ENCODE assay signal across 17 cellular contexts in genomic region chr11:861105-861479, GRCh38.
"Had no signal": no experiment of that assay in that cellular context is flagged by ENCODE, and none has a peak within 500 bp of the region (broad histone marks: within the 10 kb centered on the region; RNA-seq: fewer than 3 reads in every experiment).

No MANE protein-coding gene starts in this region.

- H3K9me3 Mint-ChIP-seq: activated B cell treated with CpG ODN at 0.5 μM for 24 hours; activated CD4-positive, alpha-beta T cell treated with anti-CD3 and anti-CD28 coated beads, Interleukin-2, amount 10 ng/mL, durations not matched to agents 24 days and 14 days; activated T-helper 2 cell treated with anti-CD3 and anti-CD28 coated beads, Interferon-gamma antibody, Interleukin-2, Interleukin-4, amounts not matched to agents 10 μg/mL and 5 μg/mL and 100 μg/mL, durations not matched to agents 14 hours and 24 hours and 36 hours; neural progenitor cell had no signal

- H3K4me3 ChIP-seq: gastroesophageal sphincter, left ventricle myocardium inferior, neural progenitor cell, pancreas had no signal

- H3K27ac Mint-ChIP-seq: activated B cell treated with CpG ODN at 0.5 μM for 24 hours; activated CD4-positive, alpha-beta T cell treated with anti-CD3 and anti-CD28 coated beads, Interleukin-2, amount 10 ng/mL, durations not matched to agents 24 days and 14 days; activated T-helper 2 cell treated with anti-CD3 and anti-CD28 coated beads, Interferon-gamma antibody, Interleukin-2, Interleukin-4, amounts not matched to agents 10 μg/mL and 5 μg/mL and 100 μg/mL, durations not matched to agents 14 hours and 24 hours and 36 hours had no signal

- DNase-seq: activated B cell treated with CpG ODN at 0.5 μM for 24 hours; activated CD4-positive, alpha-beta T cell treated with anti-CD3 and anti-CD28 coated beads, Interleukin-2, amount 10 ng/mL, durations not matched to agents 24 days and 14 days; activated CD8-positive, alpha-beta memory T cell treated with anti-CD3 and anti-CD28 coated beads for 24 hours; activated naive CD4-positive, alpha-beta T cell treated with anti-CD3 and anti-CD28 coated beads, Interleukin-2, amount 50 U/mL, for 16 hours; amygdala; brain microvascular endothelial cell; cerebellar nuclear complex; dermis blood vessel endothelial cell; left ventricle myocardium inferior; mesenchymal stem cell; pancreas; retina; stimulated activated CD4-positive, alpha-beta T cell treated with anti-CD3 and anti-CD28 coated beads, Interleukin-15, amount 100 ng/mL, for 24 hours; stimulated activated CD4-positive, alpha-beta T cell treated with anti-CD3 and anti-CD28 coated beads, Interleukin-4, amount 100 ng/mL, for 4 hours had no signal

- H3K4me3 Mint-ChIP-seq: activated B cell treated with CpG ODN at 0.5 μM for 24 hours; activated CD4-positive, alpha-beta T cell treated with anti-CD3 and anti-CD28 coated beads, Interleukin-2, amount 10 ng/mL, durations not matched to agents 24 days and 14 days; neural progenitor cell had no signal

- H3K9me3 ChIP-seq: gastroesophageal sphincter, left ventricle myocardium inferior, pancreas had no signal

- H3K4me1 Mint-ChIP-seq: activated B cell treated with CpG ODN at 0.5 μM for 24 hours; activated CD4-positive, alpha-beta T cell treated with anti-CD3 and anti-CD28 coated beads, Interleukin-2, amount 10 ng/mL, durations not matched to agents 24 days and 14 days had no signal

- H3K36me3 ChIP-seq: neural progenitor cell, pancreas had no signal

- H3K36me3 Mint-ChIP-seq: neural progenitor cell had no signal

- H3K27me3 Mint-ChIP-seq: activated B cell treated with CpG ODN at 0.5 μM for 24 hours; activated CD4-positive, alpha-beta T cell treated with anti-CD3 and anti-CD28 coated beads, Interleukin-2, amount 10 ng/mL, durations not matched to agents 24 days and 14 days had no signal

- H3K27ac ChIP-seq: brain microvascular endothelial cell, left ventricle myocardium inferior, neural progenitor cell, pancreas had no signal

- H3K27me3 ChIP-seq: brain microvascular endothelial cell, gastroesophageal sphincter, neural progenitor cell, pancreas had no signal
